Comparison of ENCODE assay signal across 8 cellular contexts in genomic region chr17:58339775-58340622, GRCh38. TPM values are rescaled to one million over a fixed set of nuclear protein-coding genes. Genes with fewer than 3 reads are reported as not detected.
DNase-seq lines count a peak whose midpoint lies in the region; ATAC-seq, FAIRE-seq and TF ChIP-seq lines count a peak whose summit lies in the region.
"Had no signal": no experiment of that assay in that cellular context is flagged by ENCODE, and none has a peak within 500 bp of the region (broad histone marks: within the 10 kb centered on the region; RNA-seq: fewer than 3 reads in every experiment).

No MANE protein-coding gene starts in this region.

- H3K27me3 ChIP-seq in NT2/D1 (ENCODE audit: insufficient read depth, insufficient read length) (no peaks in the 10 kb centered on the region), endothelial cell of umbilical vein (ENCODE audit: control insufficient read depth in 2 of 2, insufficient read depth in 2 of 2, low read length in 2 of 2) (no peaks in the 10 kb centered on the region), skeletal muscle tissue (ENCODE audit: control insufficient read depth in 3 of 3, insufficient read depth in 3 of 3, low read length in 3 of 3) (peaks cover 0 to 25% (median 7%) of the 10 kb centered on the region in 3 donors)

- ATAC-seq in GM18873 (IDR thresholded peaks at IDR 0.05; ENCODE audit: low FRiP score, unreplicated experiment) (no peak), GM21786 (IDR thresholded peaks at IDR 0.05; ENCODE audit: unreplicated experiment) (no peak)

- TF ChIP-seq CTCF in GM12865 (IDR thresholded peaks at IDR 0.05; ENCODE audit: insufficient read depth, low read depth, low read length, missing control alignments), result no peak
- no peak for TF ChIP-seq CTCF in endothelial cell of umbilical vein (IDR thresholded peaks at IDR 0.05; ENCODE audit: extremely low read depth in 1 of 2, insufficient read depth in 1 of 2, low read depth in 1 of 2, low read length in 2 of 2)

- intact Hi-C loops in endothelial cell of umbilical vein (cut with micrococcal nuclease), result no loop called here

- dilution Hi-C loops in endothelial cell of umbilical vein (cut with MboI; ENCODE audit: extremely low pct_ligation_motif_present, low sequenced_read_pairs), result no loop called here

- peak; percentile 76 for DNase-seq in GM12865 (ENCODE audit: low read depth)
- DNase-seq in NT2/D1 (ENCODE audit: low read depth, low spot score), result no peak
- no peak for DNase-seq in endothelial cell of umbilical vein (ENCODE audit: low read depth, low spot score)
- DNase-seq in NCI-H2196 (lab: John Stamatoyannopoulos, UW; ENCODE audit: unreplicated experiment), result no peak

- H3K9me1 ChIP-seq in endothelial cell of umbilical vein (replicated peaks; ENCODE audit: control insufficient read depth, extremely low read depth, insufficient read depth, low read length), result no peaks in the 10 kb centered on the region

- TF ChIP-seq POLR2A in endothelial cell of umbilical vein (IDR thresholded peaks at IDR 0.05; ENCODE audit: low read depth, low read length), result no peak

- no peak overlapping the region for H3K4me2 ChIP-seq in endothelial cell of umbilical vein (ENCODE audit: insufficient read depth, low read length)

- H3K4me3 ChIP-seq in GM12865 (ENCODE audit: low read depth, low read length), result peak overlapping the region; percentile 94
- H3K4me3 ChIP-seq in NT2/D1 (ENCODE audit: insufficient read length, low read depth), result no peak overlapping the region
- no peak overlapping the region for H3K4me3 ChIP-seq in endothelial cell of umbilical vein (replicated peaks in 1 of 3; ENCODE audit: insufficient read depth in 1 of 3, low read depth in 1 of 3, low read length in 3 of 3)
- no peak overlapping the region for H3K4me3 ChIP-seq in skeletal muscle tissue (ENCODE audit: low read length in 3 of 3)

- H3K9me3 ChIP-seq in NT2/D1 (ENCODE audit: insufficient read depth, low read length) (no peaks in the 10 kb centered on the region), endothelial cell of umbilical vein (replicated peaks; ENCODE audit: control insufficient read depth, insufficient read depth, low read length) (no peaks in the 10 kb centered on the region), skeletal muscle tissue (ENCODE audit: control insufficient read depth in 3 of 3, low read length in 3 of 3) (no peaks in the 10 kb centered on the region)

- POLR2A ChIA-PET in endothelial cell of umbilical vein (lab: Charles Lee), result interaction anchor here (0.6 to 3.2 kb wide), 2 partner anchors 12 to 655 kb away, joined by 3 to 12 read pairs; partner anchors contain the start of gene SUPT4H1

- peaks cover 14% of the 10 kb centered on the region for H3K4me1 ChIP-seq in NT2/D1 (ENCODE audit: insufficient read depth, insufficient read length)
- peaks cover 4% of the 10 kb centered on the region for H3K4me1 ChIP-seq in endothelial cell of umbilical vein (ENCODE audit: control insufficient read depth, extremely low read depth, insufficient read depth, low read length)
- H3K4me1 ChIP-seq in skeletal muscle tissue (ENCODE audit: control insufficient read depth in 3 of 3, insufficient read depth in 3 of 3, low read length in 3 of 3), result peaks cover 14 to 19% (median 18%) of the 10 kb centered on the region in 3 donors

- H3K9ac ChIP-seq in NT2/D1 (ENCODE audit: insufficient read length, low read depth) (peak overlapping the region; percentile 62), endothelial cell of umbilical vein (replicated peaks; ENCODE audit: extremely low read depth, insufficient read depth, low read length) (no peak overlapping the region), skeletal muscle tissue (ENCODE audit: low read depth in 1 of 3, low read length in 3 of 3) (peak overlapping the region in 2 of 3 donors; percentile 26 to 34)

- no peak for FAIRE-seq in endothelial cell of umbilical vein (lab: Jason Lieb, UNC)
- FAIRE-seq: kidney had no signal

- no peaks in the 10 kb centered on the region for H3K79me2 ChIP-seq in endothelial cell of umbilical vein (ENCODE audit: control insufficient read depth, insufficient read depth, low read length)

- CTCF ChIA-PET in endothelial cell of umbilical vein (lab: Charles Lee), result interaction anchor here (0.7 to 1.8 kb wide), 2 partner anchors 12 to 23 kb away, joined by 4 to 6 read pairs; partner anchors contain the start of gene SUPT4H1

- H2AFZ ChIP-seq in endothelial cell of umbilical vein (ENCODE audit: low read depth, low read length), result peak overlapping the region; percentile 75

- no TSS peak for BruUV-seq in endothelial cell of umbilical vein (replicated peaks; lab: Mats Ljungman, UMichigan)

- H3K36me3 ChIP-seq in NT2/D1 (ENCODE audit: insufficient read depth, insufficient read length, low read length) (peaks cover 26% of the 10 kb centered on the region), endothelial cell of umbilical vein (ENCODE audit: control insufficient read depth in 2 of 2, extremely low read depth in 1 of 2, insufficient read depth in 2 of 2, low read length in 2 of 2) (peaks cover 3 to 4% of the 10 kb centered on the region in 2 experiments), skeletal muscle tissue (ENCODE audit: control insufficient read depth in 3 of 3, insufficient read depth in 3 of 3, low read length in 3 of 3) (peaks cover 8 to 18% (median 8%) of the 10 kb centered on the region in 3 donors)

- H3K27ac ChIP-seq in endothelial cell of umbilical vein (ENCODE audit: insufficient read depth, low read depth, low read length) (no peak overlapping the region), skeletal muscle tissue (ENCODE audit: low read depth, low read length) (peak overlapping the region; percentile 83)

- H4K20me1 ChIP-seq in endothelial cell of umbilical vein (replicated peaks; ENCODE audit: control insufficient read depth, extremely low read depth, insufficient read depth, low read length), result no peaks in the 10 kb centered on the region

TF ChIP-seq in endothelial cell of umbilical vein, 7 proteins besides CTCF, POLR2A, EP300 and RAD21:
- TF ChIP-seq POLR2AphosphoS5 (IDR thresholded peaks at IDR 0.05; ENCODE audit: insufficient read depth, low read depth, low read length), result no peak
- no peak for TF ChIP-seq FOS (IDR thresholded peaks at IDR 0.05; ENCODE audit: borderline replicate concordance, insufficient read depth, low read length)

RNA-seq across cellular contexts. Expression of gene TSPOAP1, which starts 11.4 kb away (rescaled TPM):
- total RNA-seq in endothelial cell of umbilical vein, result not detected in 2 replicates
- polyA plus RNA-seq in endothelial cell of umbilical vein, result not detected in 2 replicates
- not detected in 2 replicates for polyA plus RNA-seq in endothelial cell of umbilical vein (2011; cell fraction: cytosol; rRNA removed)
- polyA plus RNA-seq in endothelial cell of umbilical vein (2011; cell fraction: nucleus; rRNA removed), result not detected in 2 replicates
- not detected in 2 replicates for polyA plus RNA-seq in endothelial cell of umbilical vein (2012)
- not detected in 2 replicates for polyA minus RNA-seq in endothelial cell of umbilical vein
- not detected for polyA minus RNA-seq in endothelial cell of umbilical vein (2011; cell fraction: cytosol; rRNA and poly(A)+ RNA removed)
- not detected in 2 replicates for polyA minus RNA-seq in endothelial cell of umbilical vein (2011; cell fraction: nucleus; rRNA and poly(A)+ RNA removed)
- total RNA-seq in skeletal muscle tissue, result 1.0 TPM

RNA-seq across cellular contexts. Expression of gene SUPT4H1, which starts 12.0 kb away (rescaled TPM):
- total RNA-seq in endothelial cell of umbilical vein (70.9 and 77.5 TPM in 2 replicates), skeletal muscle tissue (62.6 TPM)
- polyA plus RNA-seq in endothelial cell of umbilical vein, result 112 and 154 TPM in 2 replicates
- polyA plus RNA-seq in endothelial cell of umbilical vein (2011; cell fraction: cytosol; rRNA removed), result 103 and 166 TPM in 2 replicates
- 58.2 and 63.9 TPM in 2 replicates for polyA plus RNA-seq in endothelial cell of umbilical vein (2011; cell fraction: nucleus; rRNA removed)
- 136 and 149 TPM in 2 replicates for polyA plus RNA-seq in endothelial cell of umbilical vein (2012)
- 101 and 131 TPM in 2 replicates for polyA minus RNA-seq in endothelial cell of umbilical vein
- 42.7 TPM for polyA minus RNA-seq in endothelial cell of umbilical vein (2011; cell fraction: cytosol; rRNA and poly(A)+ RNA removed)
- 17.9 and 22.6 TPM in 2 replicates for polyA minus RNA-seq in endothelial cell of umbilical vein (2011; cell fraction: nucleus; rRNA and poly(A)+ RNA removed)

RNA-seq across cellular contexts. Expression of gene MPO, which starts 59.3 kb away (rescaled TPM):
- total RNA-seq in endothelial cell of umbilical vein, result not detected in 2 replicates
- polyA plus RNA-seq in endothelial cell of umbilical vein, result 0.02 TPM in 1 of 2 replicates, not detected in the other
- 0.01 TPM in 1 of 2 replicates, not detected in the other for polyA plus RNA-seq in endothelial cell of umbilical vein (2011; cell fraction: cytosol; rRNA removed)
- 0.04 TPM in 1 of 2 replicates, not detected in the other for polyA plus RNA-seq in endothelial cell of umbilical vein (2011; cell fraction: nucleus; rRNA removed)
- polyA plus RNA-seq in endothelial cell of umbilical vein (2012), result 0.05 TPM in 1 of 2 replicates, not detected in the other
- polyA minus RNA-seq in endothelial cell of umbilical vein, result 0.10 TPM in 1 of 2 replicates, not detected in the other
- not detected for polyA minus RNA-seq in endothelial cell of umbilical vein (2011; cell fraction: cytosol; rRNA and poly(A)+ RNA removed)
- not detected in 2 replicates for polyA minus RNA-seq in endothelial cell of umbilical vein (2011; cell fraction: nucleus; rRNA and poly(A)+ RNA removed)
- total RNA-seq in skeletal muscle tissue, result 14.1 TPM

Comparison
In these comparisons a context has a peak if more than half of its experiments do, and no peak if none do; other contexts are left out.
1. RNA of gene MPO, which starts 59.3 kb away (total RNA-seq): 14.1 TPM in skeletal muscle tissue (single experiment); not detected in endothelial cell of umbilical vein; every median in the first group is over 10 times any median in the second.